Comparison of ENCODE assay signal across 1 cellular context in the genomic region with DNA sequence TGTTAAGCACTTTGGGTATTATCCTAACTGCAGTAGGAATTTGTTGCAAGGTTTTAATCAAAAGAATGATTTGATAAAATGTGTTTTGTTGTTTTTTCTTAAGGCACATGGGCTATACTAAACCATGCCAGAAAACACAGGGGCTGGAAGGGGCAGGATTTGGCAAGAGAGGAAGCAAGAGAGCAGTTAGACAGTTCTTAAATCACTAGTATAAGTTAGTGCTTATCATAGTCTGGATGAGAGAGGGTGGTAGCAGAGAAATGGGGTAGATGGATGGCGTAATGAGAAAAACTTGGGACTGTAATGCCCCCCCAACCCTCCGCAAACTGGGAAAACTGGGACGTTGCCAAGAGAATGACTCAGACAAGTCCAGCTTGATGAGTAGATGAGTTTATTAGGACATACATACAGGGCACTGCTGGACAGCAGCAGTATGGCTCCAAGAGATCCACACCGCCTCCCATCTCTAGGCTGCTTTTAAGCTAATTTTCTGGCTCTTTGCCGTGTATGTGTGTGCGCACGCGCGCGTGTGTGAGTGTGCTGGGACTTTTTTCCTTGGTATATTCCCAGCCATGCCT.
TF ChIP-seq lines count a peak whose summit lies in the region.

No MANE protein-coding gene starts in this region.

TF ChIP-seq in SK-N-SH treated with all-trans-retinoic acid at 6 μM for 48 hours, 23 proteins besides CTCF, POLR2A, EP300 and RAD21 (continued from another document):
- TF ChIP-seq POU6F1 (CRISPR knock-in tag; IDR thresholded peaks at IDR 0.05; ENCODE audit: borderline replicate concordance, low read depth): no peak
- peak; percentile 77 for TF ChIP-seq ZFP3 (CRISPR knock-in tag; IDR thresholded peaks at IDR 0.05)
- TF ChIP-seq ESRRG (CRISPR knock-in tag; IDR thresholded peaks at IDR 0.05): no peak
- no peak for TF ChIP-seq BACH2 (CRISPR knock-in tag; IDR thresholded peaks at IDR 0.05; ENCODE audit: borderline replicate concordance)
- no peak for TF ChIP-seq ZC3H10 (CRISPR knock-in tag; IDR thresholded peaks at IDR 0.05)
- peak; percentile 46; the same call in 1 of the 2 replicates for TF ChIP-seq PATZ1 (CRISPR knock-in tag; IDR thresholded peaks at IDR 0.05; ENCODE audit: borderline replicate concordance)
- 0 out of 2 replicates have a peak, but pooled peaks have one; percentile 45 for TF ChIP-seq CSDC2 (CRISPR knock-in tag; IDR thresholded peaks at IDR 0.05)
- TF ChIP-seq ISL1 (CRISPR knock-in tag; IDR thresholded peaks at IDR 0.05): peak; percentile 72
- no peak for TF ChIP-seq TCF4 (CRISPR knock-in tag; IDR thresholded peaks at IDR 0.05; ENCODE audit: borderline replicate concordance)
- TF ChIP-seq ZNF8 (CRISPR knock-in tag; IDR thresholded peaks at IDR 0.05): no peak
- TF ChIP-seq GLIS3 (CRISPR knock-in tag; IDR thresholded peaks at IDR 0.05): no peak
- TF ChIP-seq, protein P1, sequence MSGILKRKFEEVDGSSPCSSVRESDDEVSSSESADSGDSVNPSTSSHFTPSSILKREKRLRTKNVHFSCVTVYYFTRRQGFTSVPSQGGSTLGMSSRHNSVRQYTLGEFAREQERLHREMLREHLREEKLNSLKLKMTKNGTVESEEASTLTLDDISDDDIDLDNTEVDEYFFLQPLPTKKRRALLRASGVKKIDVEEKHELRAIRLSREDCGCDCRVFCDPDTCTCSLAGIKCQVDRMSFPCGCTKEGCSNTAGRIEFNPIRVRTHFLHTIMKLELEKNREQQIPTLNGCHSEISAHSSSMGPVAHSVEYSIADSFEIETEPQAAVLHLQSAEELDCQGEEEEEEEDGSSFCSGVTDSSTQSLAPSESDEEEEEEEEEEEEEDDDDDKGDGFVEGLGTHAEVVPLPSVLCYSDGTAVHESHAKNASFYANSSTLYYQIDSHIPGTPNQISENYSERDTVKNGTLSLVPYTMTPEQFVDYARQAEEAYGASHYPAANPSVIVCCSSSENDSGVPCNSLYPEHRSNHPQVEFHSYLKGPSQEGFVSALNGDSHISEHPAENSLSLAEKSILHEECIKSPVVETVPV (CRISPR knock-in tag; IDR thresholded peaks at IDR 0.05): no peak
- TF ChIP-seq RARB (CRISPR knock-in tag; IDR thresholded peaks at IDR 0.05): no peak
- TF ChIP-seq ZFP30 (CRISPR knock-in tag; IDR thresholded peaks at IDR 0.05): no peak
- TF ChIP-seq OSR1 (CRISPR knock-in tag; IDR thresholded peaks at IDR 0.05): no peak
- TF ChIP-seq SNAI2 (CRISPR knock-in tag; IDR thresholded peaks at IDR 0.05): no peak
- no peak for TF ChIP-seq PPARA (CRISPR knock-in tag; IDR thresholded peaks at IDR 0.05; ENCODE audit: borderline replicate concordance)
- TF ChIP-seq TOX (CRISPR knock-in tag; IDR thresholded peaks at IDR 0.05; ENCODE audit: borderline replicate concordance): no peak
- TF ChIP-seq ZNF70 (CRISPR knock-in tag; IDR thresholded peaks at IDR 0.05): no peak
- TF ChIP-seq ARNTL (CRISPR knock-in tag; IDR thresholded peaks at IDR 0.05; ENCODE audit: borderline replicate concordance, low read depth): no peak
